ENCODE assay signal across 8 cellular contexts in genomic region chr16:88941933-88942909, GRCh38. TPM values are rescaled to one million over a fixed set of nuclear protein-coding genes. Genes with fewer than 3 reads are reported as not detected.
DNase-seq lines count a peak whose midpoint lies in the region; ATAC-seq and TF ChIP-seq lines count a peak whose summit lies in the region.

No MANE protein-coding gene starts in this region.

- no peak for TF ChIP-seq POLR2A in heart left ventricle (IDR thresholded peaks at IDR 0.05)
- no peak for TF ChIP-seq POLR2A in spleen (IDR thresholded peaks at IDR 0.05)

- H3K9me3 ChIP-seq in OCI-LY1 (ENCODE audit: low read length) (no peaks in the 10 kb centered on the region), heart left ventricle (no peaks in the 10 kb centered on the region), spleen (no peaks in the 10 kb centered on the region)

- peaks cover 53% of the 10 kb centered on the region for H3K4me1 ChIP-seq in OCI-LY1 (ENCODE audit: insufficient read depth, low read length, severe bottlenecking)
- H3K4me1 ChIP-seq in heart left ventricle = peaks cover 9 to 39% (median 31%) of the 10 kb centered on the region in 12 donors
- H3K4me1 ChIP-seq in spleen = peaks cover 27 to 83% (median 59%) of the 10 kb centered on the region in 6 donors

- peak; percentile 50; the same call in 1 of the 2 replicates for TF ChIP-seq CTCF in OCI-LY1 (IDR thresholded peaks at IDR 0.05; ENCODE audit: low read length)
- peak; percentile 42 to 95 (median 72) for TF ChIP-seq CTCF in heart left ventricle (IDR thresholded peaks at IDR 0.05)
- TF ChIP-seq CTCF in spleen (IDR thresholded peaks at IDR 0.05 in 8 of 11, conservative IDR thresholded peaks at IDR 0.05 in 3 of 11) = peak; percentile 28 to 93 (median 80)

- no peaks in the 10 kb centered on the region for H3K79me2 ChIP-seq in OCI-LY1 (ENCODE audit: insufficient read depth, low read length)

- H3K27me3 ChIP-seq in OCI-LY1 (ENCODE audit: insufficient read depth, low read length) (peaks cover 7% of the 10 kb centered on the region; the same call in 1 of the 2 replicates), heart left ventricle (peaks cover 0 to 28% (median 7%) of the 10 kb centered on the region in 9 donors), spleen (replicated peaks in 1 of 7) (peaks cover 0 to 61% (median 4%) of the 10 kb centered on the region in 7 donors)

- peak overlapping the region; percentile 60 for H3K4me2 ChIP-seq in OCI-LY1 (ENCODE audit: low read length)

- no peaks in the 10 kb centered on the region for H3K9me2 ChIP-seq in OCI-LY1 (ENCODE audit: low read depth, low read length)

- ATAC-seq in GM21723 (IDR thresholded peaks at IDR 0.05; ENCODE audit: unreplicated experiment) (peak; percentile 47), heart left ventricle (peak in 3 of 4 donors; percentile 31 to 51 (median 48)), HG03139 (IDR thresholded peaks at IDR 0.05; ENCODE audit: unreplicated experiment) (no peak)

- H4K20me1 ChIP-seq in OCI-LY1 (ENCODE audit: insufficient read depth, low read length) = no peaks in the 10 kb centered on the region

- peak overlapping the region; percentile 41 for H3K9ac ChIP-seq in OCI-LY1 (ENCODE audit: low read length)

- H3K4me3 ChIP-seq in OCI-LY1 (ENCODE audit: low read depth, low read length, poor library complexity, severe bottlenecking) = peak overlapping the region; percentile 33
- H3K4me3 ChIP-seq in heart left ventricle = peak overlapping the region in 11 of 12 donors; percentile 11 to 86 (median 68)
- peak overlapping the region in 7 of 8 donors; percentile 23 to 88 (median 68) for H3K4me3 ChIP-seq in spleen

- H3F3A ChIP-seq in OCI-LY1 (ENCODE audit: insufficient read depth, low read length) = peaks cover 5% of the 10 kb centered on the region; the same call in 1 of the 2 replicates

- H3K36me3 ChIP-seq in OCI-LY1 (ENCODE audit: insufficient read depth, low read length) (peaks cover 11% of the 10 kb centered on the region), heart left ventricle (peaks cover 0 to 2% (median 0%) of the 10 kb centered on the region in 9 donors), spleen (peaks cover 0 to 11% (median 0%) of the 10 kb centered on the region in 6 donors)

- H2AFZ ChIP-seq in OCI-LY1 (ENCODE audit: low read length) = no peak overlapping the region

- H3K27ac ChIP-seq in OCI-LY1 (ENCODE audit: low read depth, low read length, poor library complexity, severe bottlenecking) = peak overlapping the region; percentile 90
- peak overlapping the region in 4 of 12 donors; percentile 29 to 95 (median 66) for H3K27ac ChIP-seq in heart left ventricle
- H3K27ac ChIP-seq in spleen = peak overlapping the region in 4 of 8 donors; percentile 32 to 92 (median 55)

- intact Hi-C loops in heart left ventricle (cut with DNase I) = loop anchor here (1.0 to 10.0 kb wide), 15 partner anchors 21 to 345 kb away; partner anchors contain the start of genes ZNF778 (in 10 of the 10), ACSF3 (in 6 of the 10) and APRT (in 3 of the 10)
- intact Hi-C loops in spleen (cut with DNase I; ENCODE audit: low total_unique reads) = loop anchor here (10.0 kb wide), 2 partner anchors 223 to 273 kb away; partner anchors contain the start of gene ZNF778

- peak; percentile 30 for DNase-seq in COR-L47 (lab: John Stamatoyannopoulos, UW)
- peak; percentile 25 for DNase-seq in activated effector memory CD4-positive, alpha-beta T cell treated with Interleukin-2 at 50 U/mL for 16 hours
- peak in 3 of 5 donors; percentile 52 to 85 (median 61) for DNase-seq in heart left ventricle
- DNase-seq in spleen = peak; percentile 94
- no peak for DNase-seq in HK-2 (ENCODE audit: unreplicated experiment)

- 28 to 46% (median 29%) methylated on average over 30 to 51 of the region's 51 CpGs for WGBS in heart left ventricle, 4 donors
- WGBS in spleen, 5 donors = 23 to 30% (median 27%) methylated on average over 49 to 51 of the region's 51 CpGs

RNA-seq across cellular contexts. Expression of gene CBFA2T3, which starts 34.8 kb away (rescaled TPM):
- 10 to 100 TPM in 2 of 9 donors, 1 to 10 TPM in 7; 5.0 to 12.0 (median 5.8) TPM for total RNA-seq in heart left ventricle
- 10 to 100 TPM in 1 of 2 donors, 1 to 10 TPM in 1; 5.5 to 11.1 TPM for polyA plus RNA-seq in heart left ventricle
- 10 to 100 TPM; 10.5 to 59.8 (median 56.3) TPM for total RNA-seq in spleen
- 10 to 100 TPM in 2 of 3 donors, 1 to 10 TPM in 1; 8.4 to 25.1 (median 14.3) TPM for polyA plus RNA-seq in spleen
